In the genomic region with DNA sequence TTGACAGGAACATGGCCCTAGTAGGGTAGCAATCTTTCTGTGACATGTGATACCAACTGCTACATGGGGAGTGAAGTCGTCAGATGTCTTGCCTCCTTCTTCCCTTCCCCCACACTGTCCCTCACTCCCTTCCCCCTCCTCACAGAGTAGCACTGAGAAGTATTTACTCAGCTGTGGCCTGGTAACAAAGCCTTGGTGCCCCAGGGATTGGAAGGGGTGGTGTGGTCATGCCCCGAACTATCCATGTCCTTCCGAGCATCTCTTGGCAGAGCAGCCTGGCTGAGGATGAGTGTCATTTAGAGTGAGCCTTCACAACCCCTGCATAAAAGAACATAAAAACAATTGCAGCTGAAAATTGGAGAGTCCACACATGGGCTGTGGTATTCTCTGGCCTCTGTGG, we compare ENCODE assay signal across 17 cellular contexts. TPM values are rescaled to one million over a fixed set of nuclear protein-coding genes. Genes with fewer than 3 reads are reported as not detected.
A peak's percentile ranks its signal among the peaks of the same experiment; 100 is the strongest.
DNase-seq lines count a peak whose midpoint lies in the region; ATAC-seq lines count a peak whose summit lies in the region.
"Had no signal": no experiment of that assay in that cellular context is flagged by ENCODE, and none has a peak within 500 bp of the region (broad histone marks: within the 10 kb centered on the region; RNA-seq: fewer than 3 reads in every experiment).

No MANE protein-coding gene starts in this region.

- H3K27me3 ChIP-seq in iPS-20b (ENCODE audit: insufficient read depth, low read length), result no peaks in the 10 kb centered on the region
- no peaks in the 10 kb centered on the region for H3K27me3 ChIP-seq in trophoblast cell (ENCODE audit: insufficient read depth, low read length)
- H3K27me3 ChIP-seq: esophagus squamous epithelium had no signal

- no peak overlapping the region for H4K91ac ChIP-seq in trophoblast cell (ENCODE audit: low read depth, low read length)

- WGBS in trophoblast cell (ENCODE audit: extremely low coverage, insufficient coverage, insufficient read length), result no CpG with 5 or more reads among the region's 3 CpGs

- DNase-seq in DMS153 (lab: John Stamatoyannopoulos, UW) (peak; percentile 96), NCI-H1105 treated with DMSO at 0.1 percent for 48 hours (lab: John Stamatoyannopoulos, UW) (peak; percentile 36), NCI-H774 (lab: John Stamatoyannopoulos, UW) (peak; percentile 87), trophoblast cell (no peak), superior temporal gyrus (ENCODE audit: extremely low spot score) (no peak)
- DNase-seq: ACHN; activated effector memory CD4-positive, alpha-beta T cell treated with anti-CD3 and anti-CD28 coated beads, Interleukin-2, amount 50 U/mL, for 16 hours; aorta; esophagus squamous epithelium; mammary epithelial cell; stimulated activated naive CD4-positive, alpha-beta T cell treated with Interleukin-2 at 50 U/mL for 16 hours had no signal

- H3K14ac ChIP-seq in trophoblast cell (ENCODE audit: low read length), result no peak overlapping the region

- H4K8ac ChIP-seq in trophoblast cell (ENCODE audit: low read depth, low read length), result no peak overlapping the region

- H3K27ac ChIP-seq in iPS-20b (ENCODE audit: low read length), result no peak overlapping the region
- no peak overlapping the region for H3K27ac ChIP-seq in trophoblast cell (ENCODE audit: low read depth, low read length)
- H3K27ac ChIP-seq: coronary artery, esophagus squamous epithelium, SK-N-MC, skin epidermis had no signal

- H3K9me3 ChIP-seq in iPS-20b (ENCODE audit: insufficient read depth, low read depth, low read length), result no peaks in the 10 kb centered on the region
- H3K9me3 ChIP-seq in trophoblast cell (ENCODE audit: insufficient read depth, low read depth, low read length), result no peaks in the 10 kb centered on the region
- H3K9me3 ChIP-seq: esophagus squamous epithelium had no signal

- ATAC-seq in GM18517 (IDR thresholded peaks at IDR 0.05; ENCODE audit: unreplicated experiment) (no peak), GM19035 (IDR thresholded peaks at IDR 0.05; ENCODE audit: unreplicated experiment) (no peak)

- no peak overlapping the region for H4K12ac ChIP-seq in trophoblast cell (ENCODE audit: low read depth, low read length)

- no peak overlapping the region for H3K23ac ChIP-seq in trophoblast cell (ENCODE audit: low read length)

- H3K4me2 ChIP-seq in trophoblast cell (ENCODE audit: low read length), result no peak overlapping the region

- peak overlapping the region; percentile 45; the same call in 1 of the 2 replicates for H3K4me3 ChIP-seq in iPS-20b (ENCODE audit: low read length)
- H3K4me3 ChIP-seq in trophoblast cell (ENCODE audit: low read depth, low read length), result no peak overlapping the region
- H3K4me3 ChIP-seq: coronary artery, esophagus squamous epithelium, SK-N-MC, skin epidermis had no signal

- H3K4me1 ChIP-seq in iPS-20b (ENCODE audit: insufficient read depth, low read length) (peaks cover 11% of the 10 kb centered on the region; the same call in 1 of the 2 replicates), trophoblast cell (ENCODE audit: control insufficient read depth in 1 of 2, insufficient read depth in 2 of 2, low read length in 2 of 2) (peaks cover 0 to 5% of the 10 kb centered on the region in 2 experiments)

- H3K79me1 ChIP-seq in trophoblast cell (ENCODE audit: low read length), result no peaks in the 10 kb centered on the region

- no peak overlapping the region for H3K9ac ChIP-seq in iPS-20b (ENCODE audit: low read depth, low read length)
- no peak overlapping the region for H3K9ac ChIP-seq in trophoblast cell (ENCODE audit: low read length)

- no peak overlapping the region for H2AFZ ChIP-seq in trophoblast cell (ENCODE audit: insufficient read depth, low read length, poor library complexity)

- no peak overlapping the region for H2AK5ac ChIP-seq in trophoblast cell (ENCODE audit: low read length)

- no peaks in the 10 kb centered on the region for H3K79me2 ChIP-seq in trophoblast cell (ENCODE audit: control insufficient read depth, insufficient read depth, low read length, poor library complexity)

- no peak overlapping the region for H2BK12ac ChIP-seq in trophoblast cell (ENCODE audit: low read length)

- no peak overlapping the region for H2BK120ac ChIP-seq in trophoblast cell (ENCODE audit: insufficient read depth, low read length, poor library complexity)

- no peaks in the 10 kb centered on the region for H3K36me3 ChIP-seq in iPS-20b (ENCODE audit: insufficient read depth, low read depth, low read length)
- no peaks in the 10 kb centered on the region for H3K36me3 ChIP-seq in trophoblast cell (ENCODE audit: control insufficient read depth in 1 of 2, insufficient read depth in 2 of 2, low read length in 2 of 2)
- H3K36me3 ChIP-seq: esophagus squamous epithelium had no signal

- no peak overlapping the region for H3K18ac ChIP-seq in trophoblast cell (ENCODE audit: low read length)

- no peak overlapping the region for H2BK5ac ChIP-seq in trophoblast cell (ENCODE audit: low read depth, low read length, poor library complexity)

- no peak overlapping the region for H3K4ac ChIP-seq in trophoblast cell (ENCODE audit: low read depth, low read length)

RNA-seq across cellular contexts. Expression of a gene that starts 46.1 kb away (rescaled TPM):
- polyA plus RNA-seq in trophoblast cell (2013), result 43.4 and 47.3 TPM in 2 replicates

RNA-seq across cellular contexts. Expression of a gene that starts 55.7 kb away (rescaled TPM):
- 22.2 and 23.3 TPM in 2 replicates for polyA plus RNA-seq in trophoblast cell (2013)

Comparison
In these comparisons a context has a peak if more than half of its experiments do, and no peak if none do; other contexts are left out.
1. DNase-seq: peak in DMS153 (single experiment), NCI-H1105 treated with DMSO at 0.1 percent for 48 hours (single experiment) and NCI-H774 (single experiment); none in trophoblast cell (0 of 2) and superior temporal gyrus (single experiment).